Comparison of ENCODE assay signal across 8 cellular contexts in genomic region chr2:27086090-27086721, GRCh38. TPM values are rescaled to one million over a fixed set of nuclear protein-coding genes. Genes with fewer than 3 reads are reported as not detected.
DNase-seq lines count a peak whose midpoint lies in the region; ATAC-seq and TF ChIP-seq lines count a peak whose summit lies in the region.

No MANE protein-coding gene starts in this region.

- H3K4me3 Mint-ChIP-seq in activated CD4-positive, alpha-beta T cell treated with anti-CD3 and anti-CD28 coated beads, Interleukin-2, amount 10 ng/mL, durations not matched to agents 24 days and 14 days = peak overlapping the region; percentile 90

- H3K36me3 Mint-ChIP-seq in activated CD4-positive, alpha-beta T cell treated with anti-CD3 and anti-CD28 coated beads, Interleukin-2, amount 10 ng/mL, durations not matched to agents 24 days and 14 days (ENCODE audit: low read depth) = no peaks in the 10 kb centered on the region

- TF ChIP-seq CTCF in coronary artery (IDR thresholded peaks at IDR 0.05) = peak; percentile 87

- DNase-seq in C1 segment of cervical spinal cord (lab: John Stamatoyannopoulos, UW) (peak; percentile 75 to 97 (median 90)), NCI-H526 (lab: John Stamatoyannopoulos, UW) (peak; percentile 65 to 94), coronary artery (ENCODE audit: low spot score) (peak; percentile 96), left lobe of liver (ENCODE audit: low spot score) (peak; percentile 98)
- DNase-seq in activated CD4-positive, alpha-beta T cell treated with anti-CD3 and anti-CD28 coated beads, Interleukin-2, amount 10 ng/mL, durations not matched to agents 24 days and 14 days = peak; percentile 100
- DNase-seq in stimulated activated CD4-positive, alpha-beta T cell treated with anti-CD3 and anti-CD28 coated beads, Interleukin-2, amount 100 ng/mL, for 24 hours = peak; percentile 98

- H3K9me3 Mint-ChIP-seq in activated CD4-positive, alpha-beta T cell treated with anti-CD3 and anti-CD28 coated beads, Interleukin-2, amount 10 ng/mL, durations not matched to agents 24 days and 14 days = no peaks in the 10 kb centered on the region

- intact Hi-C loops in activated CD4-positive, alpha-beta T cell treated with anti-CD3 and anti-CD28 coated beads, Interleukin-2, amount 10 ng/mL, durations not matched to agents 24 days and 14 days (cut with micrococcal nuclease) = loop anchor here (1.0 to 5.0 kb wide), 5 partner anchors 15 to 126 kb away; partner anchors contain the start of genes ATRAID, OST4, PREB and SLC5A6

- peak overlapping the region; percentile 79 for H3K4me3 ChIP-seq in coronary artery

- H3K27me3 Mint-ChIP-seq in activated CD4-positive, alpha-beta T cell treated with anti-CD3 and anti-CD28 coated beads, Interleukin-2, amount 10 ng/mL, durations not matched to agents 24 days and 14 days = no peaks in the 10 kb centered on the region

- H3K27ac ChIP-seq in coronary artery = peak overlapping the region; percentile 58 to 93

- peak overlapping the region; percentile 91 for H3K27ac Mint-ChIP-seq in activated CD4-positive, alpha-beta T cell treated with anti-CD3 and anti-CD28 coated beads, Interleukin-2, amount 10 ng/mL, durations not matched to agents 24 days and 14 days

- H3K4me1 Mint-ChIP-seq in activated CD4-positive, alpha-beta T cell treated with anti-CD3 and anti-CD28 coated beads, Interleukin-2, amount 10 ng/mL, durations not matched to agents 24 days and 14 days = peaks cover 30% of the 10 kb centered on the region

- ATAC-seq in GM19324 (IDR thresholded peaks at IDR 0.05; ENCODE audit: low FRiP score, unreplicated experiment) (peak; percentile 86), HG03457 (IDR thresholded peaks at IDR 0.05; ENCODE audit: unreplicated experiment) (peak; percentile 54), left lobe of liver (peak; percentile 80)

RNA-seq across cellular contexts. Expression of gene KHK, which starts 0.4 kb away (rescaled TPM):
- 13.4 and 13.9 TPM in 2 replicates for total RNA-seq in activated CD4-positive, alpha-beta T cell treated with anti-CD3 and anti-CD28 coated beads, Interleukin-2, amount 10 ng/mL, durations not matched to agents 24 days and 14 days
- total RNA-seq in left lobe of liver = 267 TPM

RNA-seq across cellular contexts. Expression of gene EMILIN1, which starts 7.8 kb away (rescaled TPM):
- 1.1 and 1.4 TPM in 2 replicates for total RNA-seq in activated CD4-positive, alpha-beta T cell treated with anti-CD3 and anti-CD28 coated beads, Interleukin-2, amount 10 ng/mL, durations not matched to agents 24 days and 14 days
- total RNA-seq in left lobe of liver = 16.0 TPM

RNA-seq across cellular contexts. Expression of gene OST4, which starts 14.8 kb away (rescaled TPM):
- total RNA-seq in activated CD4-positive, alpha-beta T cell treated with anti-CD3 and anti-CD28 coated beads, Interleukin-2, amount 10 ng/mL, durations not matched to agents 24 days and 14 days = 314 and 326 TPM in 2 replicates
- total RNA-seq in left lobe of liver = 141 TPM

RNA-seq across cellular contexts. Expression of gene CGREF1, which starts 32.7 kb away (rescaled TPM):
- 14.4 and 15.1 TPM in 2 replicates for total RNA-seq in activated CD4-positive, alpha-beta T cell treated with anti-CD3 and anti-CD28 coated beads, Interleukin-2, amount 10 ng/mL, durations not matched to agents 24 days and 14 days
- 5.5 TPM for total RNA-seq in left lobe of liver

RNA-seq across cellular contexts. Expression of gene AGBL5, which starts 34.7 kb away (rescaled TPM):
- total RNA-seq in activated CD4-positive, alpha-beta T cell treated with anti-CD3 and anti-CD28 coated beads, Interleukin-2, amount 10 ng/mL, durations not matched to agents 24 days and 14 days = 13.9 and 14.1 TPM in 2 replicates
- 7.6 TPM for total RNA-seq in left lobe of liver

Comparison
In these comparisons a context has a peak if more than half of its experiments do, and no peak if none do; other contexts are left out.
1. Peak in every context shown above with its lines: DNase-seq, ATAC-seq, H3K4me3 ChIP-seq and H3K27ac ChIP-seq.
2. RNA of gene KHK, which starts 0.4 kb away (total RNA-seq): 267 TPM in left lobe of liver (single experiment); 13.4 to 13.9 TPM in activated CD4-positive, alpha-beta T cell treated with anti-CD3 and anti-CD28 coated beads, Interleukin-2, amount 10 ng/mL, durations not matched to agents 24 days and 14 days; every median in the first group is over 10 times any median in the second.